26 cellular contexts compared by ENCODE assay signal in genomic region chr15:42721016-42721415, GRCh38.
"Had no signal": no experiment of that assay in that cellular context is flagged by ENCODE, and none has a peak within 500 bp of the region (broad histone marks: within the 10 kb centered on the region; RNA-seq: fewer than 3 reads in every experiment).

No MANE protein-coding gene starts in this region.

- FAIRE-seq: frontal cortex had no signal

- DNase-seq: activated CD4-positive, alpha-beta T cell treated with anti-CD3 and anti-CD28 coated beads, Interleukin-2, amount 10 ng/mL, durations not matched to agents 7 days and 5 days; activated CD8-positive, alpha-beta memory T cell treated with anti-CD3 and anti-CD28 coated beads, Interleukin-2, amount 10 ng/mL, durations not matched to agents 7 days and 5 days; activated CD8-positive, alpha-beta T cell treated with anti-CD3 and anti-CD28 coated beads for 36 hours; activated gamma-delta T cell; activated naive CD4-positive, alpha-beta T cell treated with anti-CD3 and anti-CD28 coated beads, Interleukin-2, amount 50 U/mL, for 16 hours; activated naive CD8-positive, alpha-beta T cell treated with anti-CD3 and anti-CD28 coated beads, Interleukin-2, amount 50 U/mL, for 24 hours; activated T-cell treated with anti-CD3 and anti-CD28 coated beads for 4 hours; body of pancreas; caudate nucleus; colonic mucosa; erythroblast; hippocampal formation; left cardiac atrium; mesenchymal stem cell; nucleus accumbens; posterior cingulate gyrus; sigmoid colon; stimulated activated CD4-positive, alpha-beta T cell treated with anti-CD3 and anti-CD28 coated beads, Interleukin-4, amount 100 ng/mL, for 1 hour; stimulated activated naive CD4-positive, alpha-beta T cell; testis; upper lobe of left lung had no signal

- H3K27ac ChIP-seq: body of pancreas, colonic mucosa, SK-N-MC, upper lobe of left lung, VCaP had no signal

- H3K4me2 ChIP-seq: smooth muscle cell had no signal

- ATAC-seq: activated CD4-positive, CD25-positive, alpha-beta regulatory T cell treated with anti-CD3 and anti-CD28 coated beads, Interleukin-2, amount 50 U/mL, for 24 hours; activated CD8-positive, alpha-beta memory T cell treated with anti-CD3 and anti-CD28 coated beads, Interleukin-2, amount 10 ng/mL, durations not matched to agents 7 days and 5 days; activated CD8-positive, alpha-beta T cell treated with anti-CD3 and anti-CD28 coated beads for 36 hours; activated naive CD8-positive, alpha-beta T cell treated with anti-CD3 and anti-CD28 coated beads, Interleukin-2, amount 50 U/mL, for 24 hours; body of pancreas; left cardiac atrium had no signal

- H3K4me1 ChIP-seq: body of pancreas, colonic mucosa, sigmoid colon, upper lobe of left lung had no signal

- H3K9me3 ChIP-seq: body of pancreas, colonic mucosa, sigmoid colon, testis, upper lobe of left lung had no signal

- H3K27me3 ChIP-seq: body of pancreas, colonic mucosa, sigmoid colon, testis, upper lobe of left lung had no signal

- H3K4me3 ChIP-seq: body of pancreas, colonic mucosa, sigmoid colon, SK-N-MC, smooth muscle cell, testis, upper lobe of left lung had no signal
